Comparison of ENCODE assay signal across 10 cellular contexts in the genomic region with DNA sequence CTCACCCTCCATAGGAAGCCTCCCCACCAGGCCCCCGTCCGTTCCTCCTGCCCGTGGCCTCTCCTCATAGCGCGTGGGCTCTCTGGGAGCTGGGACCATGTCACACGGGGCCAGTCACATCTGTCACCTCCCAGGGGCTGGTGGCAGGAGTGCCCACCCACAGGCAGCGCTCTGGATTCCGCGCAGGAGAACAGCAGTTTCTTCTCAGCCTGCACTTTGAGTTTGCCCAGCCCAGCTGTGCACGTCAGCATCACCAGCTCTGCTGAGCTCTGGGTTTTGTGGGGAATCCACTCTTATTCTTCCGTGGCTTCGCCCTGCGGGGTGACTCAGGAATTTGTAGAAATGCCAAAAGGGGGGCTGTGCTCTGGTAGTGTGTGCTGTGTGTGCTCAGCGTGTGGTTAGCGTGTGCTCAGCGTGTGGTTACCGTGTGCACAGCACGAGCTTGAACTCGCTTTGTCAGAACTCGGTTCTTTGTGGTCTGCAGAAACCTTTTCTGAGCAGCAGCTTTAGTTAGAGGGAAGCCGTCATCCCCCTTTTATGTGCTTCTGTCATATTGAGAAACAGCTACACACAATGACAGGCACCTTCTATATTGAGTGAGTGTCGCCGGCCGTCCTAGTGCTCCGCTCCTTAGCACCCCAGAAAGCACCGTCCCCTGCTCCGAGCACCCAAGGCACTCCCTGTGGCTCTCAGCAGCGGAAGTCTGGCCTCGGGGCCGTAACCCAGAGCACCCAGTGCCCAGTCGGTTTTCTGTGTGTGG. TPM values are rescaled to one million over a fixed set of nuclear protein-coding genes. Genes with fewer than 3 reads are reported as not detected.
DNase-seq lines count a peak whose midpoint lies in the region; ATAC-seq and TF ChIP-seq lines count a peak whose summit lies in the region.
"Had no signal": no experiment of that assay in that cellular context is flagged by ENCODE, and none has a peak within 500 bp of the region (broad histone marks: within the 10 kb centered on the region; RNA-seq: fewer than 3 reads in every experiment).

No MANE protein-coding gene starts in this region.

- CTCF ChIA-PET in activated CD4-positive, alpha-beta T cell treated with anti-CD3 and anti-CD28 coated beads for 36 hours (lab: Charles Lee): interaction anchor here (0.6 to 2.0 kb wide), 5 partner anchors 15 to 239 kb away, joined by 3 to 5 read pairs (median 3); no protein-coding TSS in a partner anchor

- peak overlapping the region; percentile 99 for H3K27ac Mint-ChIP-seq in CD4-positive, CD25-positive, alpha-beta regulatory T cell
- peak overlapping the region; percentile 99 for H3K27ac Mint-ChIP-seq in activated CD4-positive, alpha-beta T cell treated with anti-CD3 and anti-CD28 coated beads for 36 hours
- H3K27ac Mint-ChIP-seq in activated naive CD4-positive, alpha-beta T cell treated with anti-CD3 and anti-CD28 coated beads, Interleukin-2, amount 50 U/mL, for 24 hours: peak overlapping the region; percentile 99

- peak overlapping the region; percentile 76 for H3K27ac ChIP-seq in CD4-positive, CD25-positive, alpha-beta regulatory T cell (ENCODE audit: insufficient read depth, low read length, poor library complexity, severe bottlenecking)
- H3K27ac ChIP-seq: RWPE1 had no signal

- TF ChIP-seq CTCF in lower leg skin (IDR thresholded peaks at IDR 0.05): no peak

- H3K27me3 ChIP-seq in CD4-positive, CD25-positive, alpha-beta regulatory T cell (ENCODE audit: control insufficient read depth, insufficient read depth, low read length): no peaks in the 10 kb centered on the region

- WGBS in lower leg skin, 2 donors: 87 to 88% methylated on average over 31 of the region's 31 CpGs

- H3K4me3 ChIP-seq in CD4-positive, CD25-positive, alpha-beta regulatory T cell (ENCODE audit: low read depth, low read length): no peak overlapping the region
- no peak overlapping the region for H3K4me3 ChIP-seq in lower leg skin (ENCODE audit: low read depth, poor library complexity, severe bottlenecking)

- H3K36me3 Mint-ChIP-seq in CD4-positive, CD25-positive, alpha-beta regulatory T cell: peaks cover 10% of the 10 kb centered on the region
- H3K36me3 Mint-ChIP-seq in activated CD4-positive, alpha-beta T cell treated with anti-CD3 and anti-CD28 coated beads for 36 hours (ENCODE audit: low read depth): peaks cover 43% of the 10 kb centered on the region
- H3K36me3 Mint-ChIP-seq in activated naive CD4-positive, alpha-beta T cell treated with anti-CD3 and anti-CD28 coated beads, Interleukin-2, amount 50 U/mL, for 24 hours: peaks cover 2% of the 10 kb centered on the region

- H3K9me3 Mint-ChIP-seq in CD4-positive, CD25-positive, alpha-beta regulatory T cell: no peaks in the 10 kb centered on the region
- H3K9me3 Mint-ChIP-seq in activated CD4-positive, alpha-beta T cell treated with anti-CD3 and anti-CD28 coated beads for 36 hours (ENCODE audit: low read depth): no peaks in the 10 kb centered on the region
- no peaks in the 10 kb centered on the region for H3K9me3 Mint-ChIP-seq in activated naive CD4-positive, alpha-beta T cell treated with anti-CD3 and anti-CD28 coated beads, Interleukin-2, amount 50 U/mL, for 24 hours

- DNase-seq in CD4-positive, CD25-positive, alpha-beta regulatory T cell: peak in 2 of 3 donors; percentile 67 to 86
- DNase-seq in activated CD4-positive, alpha-beta T cell treated with anti-CD3 and anti-CD28 coated beads for 36 hours: peak; percentile 84
- peak; percentile 85 for DNase-seq in stimulated activated CD4-positive, alpha-beta T cell treated with anti-CD3 and anti-CD28 coated beads, Interleukin-1b, Interleukin-23, amount 100 ng/mL, for 48 hours
- DNase-seq in lower leg skin (ENCODE audit: low spot score in 2 of 2): no peak
- no peak for DNase-seq in H4 (ENCODE audit: low spot score)
- DNase-seq in A172 (ENCODE audit: low spot score): no peak
- no peak for DNase-seq in COLO829 (ENCODE audit: low spot score)
- DNase-seq: hypothalamus had no signal

- H3K4me1 ChIP-seq in CD4-positive, CD25-positive, alpha-beta regulatory T cell (ENCODE audit: control insufficient read depth, insufficient read depth, low read length, poor library complexity, severe bottlenecking): peaks cover 69% of the 10 kb centered on the region

- peak; percentile 61 to 70 for ATAC-seq in CD4-positive, CD25-positive, alpha-beta regulatory T cell (ENCODE audit: low read depth in 2 of 2)
- ATAC-seq in activated CD4-positive, alpha-beta T cell treated with anti-CD3 and anti-CD28 coated beads for 36 hours: peak; percentile 83

- no peak for TF ChIP-seq POLR2A in lower leg skin (IDR thresholded peaks at IDR 0.05)

- POLR2A ChIA-PET in activated CD4-positive, alpha-beta T cell treated with anti-CD3 and anti-CD28 coated beads for 36 hours (lab: Charles Lee): interaction anchor here (0.6 to 1.2 kb wide), 4 partner anchors 18 to 287 kb away, joined by 3 to 6 read pairs (median 4); no protein-coding TSS in a partner anchor

- intact Hi-C loops in activated CD4-positive, alpha-beta T cell treated with anti-CD3 and anti-CD28 coated beads for 36 hours (cut with DNase I, micrococcal nuclease): loop anchor here (1.0 to 10.0 kb wide), 9 partner anchors 18 to 640 kb away; partner anchors contain the start of genes GALNS (in 2 of the 2), TRAPPC2L (in 2 of the 2) and SPG7 (in 1 of the 2)
- intact Hi-C loops in lower leg skin (cut with DNase I; ENCODE audit: low total_unique reads): loop anchor here (1.0 kb wide), 1 partner anchor 29 kb away; no protein-coding TSS in a partner anchor

- H3K36me3 ChIP-seq in CD4-positive, CD25-positive, alpha-beta regulatory T cell (ENCODE audit: control insufficient read depth, insufficient read depth, low read length): peaks cover 16% of the 10 kb centered on the region

- peaks cover 6 to 75% (median 44%) of the 10 kb centered on the region in 4 donors for H3K4me1 Mint-ChIP-seq in CD4-positive, CD25-positive, alpha-beta regulatory T cell
- peaks cover 75% of the 10 kb centered on the region for H3K4me1 Mint-ChIP-seq in activated CD4-positive, alpha-beta T cell treated with anti-CD3 and anti-CD28 coated beads for 36 hours
- peaks cover 73% of the 10 kb centered on the region for H3K4me1 Mint-ChIP-seq in activated naive CD4-positive, alpha-beta T cell treated with anti-CD3 and anti-CD28 coated beads, Interleukin-2, amount 50 U/mL, for 24 hours

- H3K27me3 Mint-ChIP-seq in CD4-positive, CD25-positive, alpha-beta regulatory T cell: no peaks in the 10 kb centered on the region
- no peaks in the 10 kb centered on the region for H3K27me3 Mint-ChIP-seq in activated CD4-positive, alpha-beta T cell treated with anti-CD3 and anti-CD28 coated beads for 36 hours
- H3K27me3 Mint-ChIP-seq in activated naive CD4-positive, alpha-beta T cell treated with anti-CD3 and anti-CD28 coated beads, Interleukin-2, amount 50 U/mL, for 24 hours: no peaks in the 10 kb centered on the region

- peak overlapping the region; percentile 82 to 91 (median 84) for H3K4me3 Mint-ChIP-seq in CD4-positive, CD25-positive, alpha-beta regulatory T cell
- peak overlapping the region; percentile 98 for H3K4me3 Mint-ChIP-seq in activated CD4-positive, alpha-beta T cell treated with anti-CD3 and anti-CD28 coated beads for 36 hours
- peak overlapping the region; percentile 97 for H3K4me3 Mint-ChIP-seq in activated naive CD4-positive, alpha-beta T cell treated with anti-CD3 and anti-CD28 coated beads, Interleukin-2, amount 50 U/mL, for 24 hours

- no peaks in the 10 kb centered on the region for H3K9me3 ChIP-seq in CD4-positive, CD25-positive, alpha-beta regulatory T cell (ENCODE audit: control insufficient read depth in 2 of 2, low read length in 2 of 2)

RNA-seq across cellular contexts. Expression of gene ACSF3, which starts 3.3 kb away (rescaled TPM):
- 56.3 TPM for total RNA-seq in CD4-positive, CD25-positive, alpha-beta regulatory T cell
- 10 to 100 TPM; 24.1 to 32.8 (median 27.8) TPM for polyA plus RNA-seq in CD4-positive, CD25-positive, alpha-beta regulatory T cell
- total RNA-seq in activated CD4-positive, alpha-beta T cell treated with anti-CD3 and anti-CD28 coated beads for 36 hours: 10 to 100 TPM; 39.7 to 41.7 TPM
- 10 to 100 TPM; 22.7 to 42.3 (median 34.4) TPM for total RNA-seq in lower leg skin
- total RNA-seq in H4 (2014; rRNA removed; shearing (Covaris generic)): 25.9 and 37.4 TPM in 2 replicates
- 49.0 and 52.4 TPM in 2 replicates for total RNA-seq in A172 (2014; rRNA removed; shearing (Covaris generic))

Comparison
In these comparisons a context has a peak if more than half of its experiments do, and no peak if none do; other contexts are left out.
1. DNase-seq: peak in CD4-positive, CD25-positive, alpha-beta regulatory T cell (2 of 3), activated CD4-positive, alpha-beta T cell treated with anti-CD3 and anti-CD28 coated beads for 36 hours (single experiment) and stimulated activated CD4-positive, alpha-beta T cell treated with anti-CD3 and anti-CD28 coated beads, Interleukin-1b, Interleukin-23, amount 100 ng/mL, for 48 hours (single experiment); none in lower leg skin (0 of 2), H4 (single experiment), A172 (single experiment) and COLO829 (single experiment).
2. Peak in every context shown above with its lines, with median percentiles within 50 percentile points of each other: H3K27ac Mint-ChIP-seq and H3K4me3 Mint-ChIP-seq.